In genomic region chr18:46883180-46883579, GRCh38 we compare ENCODE assay signal across 5 cellular contexts.
"Had no signal": no experiment of that assay in that cellular context is flagged by ENCODE, and none has a peak within 500 bp of the region (broad histone marks: within the 10 kb centered on the region; RNA-seq: fewer than 3 reads in every experiment).

No MANE protein-coding gene starts in this region.

- ATAC-seq: GM23338, K562 had no signal

- H3K4me1 Mint-ChIP-seq: GM23338 had no signal

- H3K4me3 ChIP-seq: GM23338, K562 had no signal

- H3K27ac Mint-ChIP-seq: GM23338 had no signal

- H3K4me3 Mint-ChIP-seq: GM23338, H9 had no signal

- DNase-seq: H9, HCEC 1CT, IMR-90 had no signal
